In genomic region chr11:125025968-125026367, GRCh38 we compare ENCODE assay signal across 1 cellular context.
TF ChIP-seq lines count a peak whose summit lies in the region.

No MANE protein-coding gene starts in this region.

TF ChIP-seq in WTC11, 78 proteins besides CTCF, POLR2A, EP300 and RAD21 (continued from another document):
- TF ChIP-seq, protein P1, sequence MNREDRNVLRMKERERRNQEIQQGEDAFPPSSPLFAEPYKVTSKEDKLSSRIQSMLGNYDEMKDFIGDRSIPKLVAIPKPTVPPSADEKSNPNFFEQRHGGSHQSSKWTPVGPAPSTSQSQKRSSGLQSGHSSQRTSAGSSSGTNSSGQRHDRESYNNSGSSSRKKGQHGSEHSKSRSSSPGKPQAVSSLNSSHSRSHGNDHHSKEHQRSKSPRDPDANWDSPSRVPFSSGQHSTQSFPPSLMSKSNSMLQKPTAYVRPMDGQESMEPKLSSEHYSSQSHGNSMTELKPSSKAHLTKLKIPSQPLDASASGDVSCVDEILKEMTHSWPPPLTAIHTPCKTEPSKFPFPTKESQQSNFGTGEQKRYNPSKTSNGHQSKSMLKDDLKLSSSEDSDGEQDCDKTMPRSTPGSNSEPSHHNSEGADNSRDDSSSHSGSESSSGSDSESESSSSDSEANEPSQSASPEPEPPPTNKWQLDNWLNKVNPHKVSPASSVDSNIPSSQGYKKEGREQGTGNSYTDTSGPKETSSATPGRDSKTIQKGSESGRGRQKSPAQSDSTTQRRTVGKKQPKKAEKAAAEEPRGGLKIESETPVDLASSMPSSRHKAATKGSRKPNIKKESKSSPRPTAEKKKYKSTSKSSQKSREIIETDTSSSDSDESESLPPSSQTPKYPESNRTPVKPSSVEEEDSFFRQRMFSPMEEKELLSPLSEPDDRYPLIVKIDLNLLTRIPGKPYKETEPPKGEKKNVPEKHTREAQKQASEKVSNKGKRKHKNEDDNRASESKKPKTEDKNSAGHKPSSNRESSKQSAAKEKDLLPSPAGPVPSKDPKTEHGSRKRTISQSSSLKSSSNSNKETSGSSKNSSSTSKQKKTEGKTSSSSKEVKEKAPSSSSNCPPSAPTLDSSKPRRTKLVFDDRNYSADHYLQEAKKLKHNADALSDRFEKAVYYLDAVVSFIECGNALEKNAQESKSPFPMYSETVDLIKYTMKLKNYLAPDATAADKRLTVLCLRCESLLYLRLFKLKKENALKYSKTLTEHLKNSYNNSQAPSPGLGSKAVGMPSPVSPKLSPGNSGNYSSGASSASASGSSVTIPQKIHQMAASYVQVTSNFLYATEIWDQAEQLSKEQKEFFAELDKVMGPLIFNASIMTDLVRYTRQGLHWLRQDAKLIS (CRISPR knock-in tag; IDR thresholded peaks at IDR 0.05; ENCODE audit: borderline replicate concordance), result no peak
- TF ChIP-seq, protein P2, sequence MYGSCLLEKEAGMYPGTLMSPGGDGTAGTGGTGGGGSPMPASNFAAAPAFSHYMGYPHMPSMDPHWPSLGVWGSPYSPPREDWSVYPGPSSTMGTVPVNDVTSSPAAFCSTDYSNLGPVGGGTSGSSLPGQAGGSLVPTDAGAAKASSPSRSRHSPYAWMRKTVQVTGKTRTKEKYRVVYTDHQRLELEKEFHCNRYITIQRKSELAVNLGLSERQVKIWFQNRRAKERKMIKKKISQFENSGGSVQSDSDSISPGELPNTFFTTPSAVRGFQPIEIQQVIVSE (CRISPR knock-in tag; IDR thresholded peaks at IDR 0.05; ENCODE audit: borderline replicate concordance), result no peak
- no peak for TF ChIP-seq TEAD1 (CRISPR knock-in tag; IDR thresholded peaks at IDR 0.05)
- no peak for TF ChIP-seq KAT7 (CRISPR knock-in tag; IDR thresholded peaks at IDR 0.05; ENCODE audit: borderline replicate concordance)
- TF ChIP-seq, protein P3, sequence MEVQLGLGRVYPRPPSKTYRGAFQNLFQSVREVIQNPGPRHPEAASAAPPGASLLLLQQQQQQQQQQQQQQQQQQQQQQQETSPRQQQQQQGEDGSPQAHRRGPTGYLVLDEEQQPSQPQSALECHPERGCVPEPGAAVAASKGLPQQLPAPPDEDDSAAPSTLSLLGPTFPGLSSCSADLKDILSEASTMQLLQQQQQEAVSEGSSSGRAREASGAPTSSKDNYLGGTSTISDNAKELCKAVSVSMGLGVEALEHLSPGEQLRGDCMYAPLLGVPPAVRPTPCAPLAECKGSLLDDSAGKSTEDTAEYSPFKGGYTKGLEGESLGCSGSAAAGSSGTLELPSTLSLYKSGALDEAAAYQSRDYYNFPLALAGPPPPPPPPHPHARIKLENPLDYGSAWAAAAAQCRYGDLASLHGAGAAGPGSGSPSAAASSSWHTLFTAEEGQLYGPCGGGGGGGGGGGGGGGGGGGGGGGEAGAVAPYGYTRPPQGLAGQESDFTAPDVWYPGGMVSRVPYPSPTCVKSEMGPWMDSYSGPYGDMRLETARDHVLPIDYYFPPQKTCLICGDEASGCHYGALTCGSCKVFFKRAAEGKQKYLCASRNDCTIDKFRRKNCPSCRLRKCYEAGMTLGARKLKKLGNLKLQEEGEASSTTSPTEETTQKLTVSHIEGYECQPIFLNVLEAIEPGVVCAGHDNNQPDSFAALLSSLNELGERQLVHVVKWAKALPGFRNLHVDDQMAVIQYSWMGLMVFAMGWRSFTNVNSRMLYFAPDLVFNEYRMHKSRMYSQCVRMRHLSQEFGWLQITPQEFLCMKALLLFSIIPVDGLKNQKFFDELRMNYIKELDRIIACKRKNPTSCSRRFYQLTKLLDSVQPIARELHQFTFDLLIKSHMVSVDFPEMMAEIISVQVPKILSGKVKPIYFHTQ (CRISPR knock-in tag; IDR thresholded peaks at IDR 0.05), result no peak
- TF ChIP-seq ZNF317 (CRISPR knock-in tag; IDR thresholded peaks at IDR 0.05; ENCODE audit: borderline replicate concordance, low read depth), result no peak
- TF ChIP-seq ELF4 (CRISPR knock-in tag; IDR thresholded peaks at IDR 0.05; ENCODE audit: low read depth), result no peak
- no peak for TF ChIP-seq PRRX2 (CRISPR knock-in tag; IDR thresholded peaks at IDR 0.05)
- TF ChIP-seq IRF2 (CRISPR knock-in tag; IDR thresholded peaks at IDR 0.05; ENCODE audit: borderline replicate concordance, low read depth), result no peak
- TF ChIP-seq CREM (CRISPR knock-in tag; IDR thresholded peaks at IDR 0.05), result no peak
TF ChIP-seq in WTC11: peak in this region for 0.
